Comparison of ENCODE assay signal across 12 cellular contexts in the genomic region with DNA sequence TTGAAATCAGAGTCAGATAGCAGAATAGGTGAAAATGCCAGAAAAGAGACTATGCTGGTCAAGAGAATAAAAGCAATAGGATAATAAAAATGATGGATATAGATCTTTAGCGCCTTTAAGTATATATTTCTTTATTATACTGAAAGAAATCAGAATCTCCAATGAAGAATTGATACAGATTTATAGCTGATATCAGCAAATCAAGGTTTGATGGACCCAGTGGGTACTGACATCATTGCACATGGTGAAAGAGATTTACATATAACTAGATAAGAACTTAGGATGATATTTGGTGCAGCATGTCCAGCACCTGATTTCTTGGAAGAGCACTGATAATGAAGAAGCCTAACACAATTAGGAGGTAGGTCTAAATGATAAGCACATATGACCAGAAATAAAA. TPM values are rescaled to one million over a fixed set of nuclear protein-coding genes. Genes with fewer than 3 reads are reported as not detected.
"Had no signal": no experiment of that assay in that cellular context is flagged by ENCODE, and none has a peak within 500 bp of the region (broad histone marks: within the 10 kb centered on the region; RNA-seq: fewer than 3 reads in every experiment).

No MANE protein-coding gene starts in this region.

- H3K4me2 ChIP-seq: GM23338 had no signal

- DNase-seq: GM23248, GOT3, H7, H9, HCEC 1CT, HFFc6 had no signal

- FAIRE-seq: H1, H54 had no signal

- H3K9ac ChIP-seq: GM23248 had no signal

- ATAC-seq: GM23338, HCT116 had no signal

- H3K36me3 ChIP-seq: HAP-1 had no signal

- H3K9me3 ChIP-seq: HAP-1 had no signal

- H3K27ac ChIP-seq: GM23248 had no signal

- H3K4me3 ChIP-seq: GM23248, GM23338, HAP-1 had no signal

- H2AFZ ChIP-seq: GM23248, GM23338 had no signal

RNA-seq across cellular contexts. Expression of a gene that starts 18.2 kb away (rescaled TPM):
- total RNA-seq: GM23248, H4, HFFc6 had no signal
